ENCODE assay signal across 1 cellular context in genomic region chr14:35124127-35124526, GRCh38.
TF ChIP-seq lines count a peak whose summit lies in the region.

No MANE protein-coding gene starts in this region.

TF ChIP-seq in GM23338, 12 proteins besides CTCF, POLR2A, EP300 and RAD21:
- TF ChIP-seq ZNF462 (CRISPR knock-in tag; IDR thresholded peaks at IDR 0.05) = no peak
- TF ChIP-seq ZNF114 (CRISPR knock-in tag; IDR thresholded peaks at IDR 0.05) = no peak
- no peak for TF ChIP-seq EZH2phosphoT487 (IDR thresholded peaks at IDR 0.05; ENCODE audit: unreplicated experiment)
